Comparison of ENCODE assay signal across 13 cellular contexts in genomic region chr12:54977155-54977554, GRCh38. TPM values are rescaled to one million over a fixed set of nuclear protein-coding genes. Genes with fewer than 3 reads are reported as not detected.
A peak's percentile ranks its signal among the peaks of the same experiment; 100 is the strongest.
DNase-seq lines count a peak whose midpoint lies in the region; ATAC-seq, FAIRE-seq and TF ChIP-seq lines count a peak whose summit lies in the region.
"Had no signal": no experiment of that assay in that cellular context is flagged by ENCODE, and none has a peak within 500 bp of the region (broad histone marks: within the 10 kb centered on the region; RNA-seq: fewer than 3 reads in every experiment).

No MANE protein-coding gene starts in this region.

- H3K4me1 ChIP-seq in endodermal cell (ENCODE audit: control insufficient read depth, insufficient read depth, low read length), result no peaks in the 10 kb centered on the region
- H3K4me1 ChIP-seq: Peyer's patch, prostate gland had no signal

- H3K4me3 ChIP-seq in AG09309 (ENCODE audit: control insufficient read depth, low read depth, low read length) (no peak overlapping the region), endodermal cell (ENCODE audit: low read length) (no peak overlapping the region)
- H3K4me3 ChIP-seq: Peyer's patch, prostate gland had no signal

- TF ChIP-seq POLR2A in GM12892 (IDR thresholded peaks at IDR 0.05; ENCODE audit: low read depth, low read length), result no peak

- 59 to 76% methylated on average over 3 of the region's 3 CpGs for WGBS in endodermal cell (ENCODE audit: insufficient coverage in 1 of 2, insufficient read length in 1 of 2), 2 experiments

- H3K36me3 Mint-ChIP-seq in HFFc6 (ENCODE audit: low read depth), result no peaks in the 10 kb centered on the region
- peaks cover 41% of the 10 kb centered on the region for H3K36me3 Mint-ChIP-seq in memory B cell
- H3K36me3 Mint-ChIP-seq in endodermal cell (ENCODE audit: low read depth), result no peaks in the 10 kb centered on the region

- no peak for FAIRE-seq in GM12892 (lab: Jason Lieb, UNC)

- H3K4me3 Mint-ChIP-seq in HFFc6, result no peak overlapping the region
- H3K4me3 Mint-ChIP-seq in memory B cell, result no peak overlapping the region
- H3K4me3 Mint-ChIP-seq in endodermal cell, result no peak overlapping the region
- H3K4me3 Mint-ChIP-seq: dendritic cell treated with granulocyte-macrophage colony-stimulating factor and Interleukin-4, amounts not matched to agents 40 ng/mL and 50 ng/mL, for 4 days had no signal

- H3K27me3 ChIP-seq in endodermal cell (ENCODE audit: control insufficient read depth, insufficient read depth, low read length, poor library complexity, severe bottlenecking), result no peaks in the 10 kb centered on the region
- H3K27me3 ChIP-seq: Peyer's patch had no signal

- H3K4me1 Mint-ChIP-seq in HFFc6 (ENCODE audit: low read depth) (peaks cover 15% of the 10 kb centered on the region), memory B cell (peaks cover 19% of the 10 kb centered on the region), endodermal cell (peaks cover 10% of the 10 kb centered on the region)

- no peaks in the 10 kb centered on the region for H3K9me3 ChIP-seq in endodermal cell (ENCODE audit: control insufficient read depth, low read length)
- H3K9me3 ChIP-seq: Peyer's patch, prostate gland had no signal

- H3K9me3 Mint-ChIP-seq in HFFc6 (no peaks in the 10 kb centered on the region), memory B cell (no peaks in the 10 kb centered on the region), endodermal cell (no peaks in the 10 kb centered on the region)
- H3K9me3 Mint-ChIP-seq: dendritic cell treated with granulocyte-macrophage colony-stimulating factor and Interleukin-4, amounts not matched to agents 40 ng/mL and 50 ng/mL, for 4 days had no signal

- peak overlapping the region; percentile 42 for H3K27ac ChIP-seq in angular gyrus (ENCODE audit: low read depth, low read length)
- no peak overlapping the region for H3K27ac ChIP-seq in endodermal cell (ENCODE audit: low read depth, low read length)
- H3K27ac ChIP-seq: Peyer's patch, prostate gland had no signal

- peaks cover 9% of the 10 kb centered on the region for H3K27me3 Mint-ChIP-seq in HFFc6 (ENCODE audit: insufficient read depth)
- H3K27me3 Mint-ChIP-seq in memory B cell, result no peaks in the 10 kb centered on the region
- peaks cover 2% of the 10 kb centered on the region for H3K27me3 Mint-ChIP-seq in endodermal cell (ENCODE audit: insufficient read depth)

- ATAC-seq in memory B cell (ENCODE audit: low read depth) (no peak), GM19452 (IDR thresholded peaks at IDR 0.05; ENCODE audit: unreplicated experiment) (no peak)

- H3K27ac Mint-ChIP-seq in HFFc6 (peak overlapping the region; percentile 85), memory B cell (peak overlapping the region; percentile 25), endodermal cell (no peak overlapping the region)
- H3K27ac Mint-ChIP-seq: dendritic cell treated with granulocyte-macrophage colony-stimulating factor and Interleukin-4, amounts not matched to agents 40 ng/mL and 50 ng/mL, for 4 days had no signal

- H3K9ac ChIP-seq in endodermal cell (ENCODE audit: extremely low read depth, low read length, poor library complexity, severe bottlenecking), result no peak overlapping the region

- DNase-seq in AG09309 (ENCODE audit: low read depth) (peak; percentile 21), HFFc6 (peak; percentile 81), memory B cell (ENCODE audit: low spot score in 2 of 2) (no peak), NCI-H2107 treated with DMSO at 0.1 percent for 48 hours (lab: John Stamatoyannopoulos, UW; ENCODE audit: unreplicated experiment) (no peak), GM12892 (ENCODE audit: insufficient read length) (no peak), endodermal cell (no peak)
- DNase-seq: activated CD4-positive, alpha-beta T cell treated with anti-CD3 and anti-CD28 coated beads, Interleukin-2, amount 50 U/mL, for 1 hour; DMS 273 treated with DMSO at 0.1 percent for 48 hours; Peyer's patch had no signal

- no peak for TF ChIP-seq CTCF in AG09309 (IDR thresholded peaks at IDR 0.05; ENCODE audit: control insufficient read depth, insufficient read depth, low read depth, low read length, missing control alignments)
- TF ChIP-seq CTCF in HFFc6 (IDR thresholded peaks at IDR 0.05), result no peak
- no peak for TF ChIP-seq CTCF in endodermal cell (conservative IDR thresholded peaks at IDR 0.05)

- H3K36me3 ChIP-seq in endodermal cell (ENCODE audit: control insufficient read depth, insufficient read depth, low read length), result no peaks in the 10 kb centered on the region
- H3K36me3 ChIP-seq: Peyer's patch, prostate gland had no signal

RNA-seq across cellular contexts. Expression of gene TESPA1, which starts 7.4 kb away (rescaled TPM):
- total RNA-seq in HFFc6 (2021; fragmentation: NEBNext Ultra II Directional; extraction: Animal tissue kit (Norgen Biotek cat#: 25700)), result not detected
- 26.7 TPM for polyA plus RNA-seq in GM12892 (2012; ENCODE audit: missing spikeins)
- total RNA-seq in endodermal cell, result not detected
- polyA plus RNA-seq in endodermal cell (2013, experiment 1 of 2), result not detected
- polyA plus RNA-seq in endodermal cell (2013, experiment 2 of 2), result not detected

RNA-seq across cellular contexts. Expression of gene NEUROD4, which starts 42.6 kb away (rescaled TPM):
- total RNA-seq in HFFc6 (2021; fragmentation: NEBNext Ultra II Directional; extraction: Animal tissue kit (Norgen Biotek cat#: 25700)), result not detected
- polyA plus RNA-seq in GM12892 (2012; ENCODE audit: missing spikeins), result not detected
- total RNA-seq in endodermal cell, result not detected
- 15.1 TPM for polyA plus RNA-seq in endodermal cell (2013, experiment 1 of 2)
- polyA plus RNA-seq in endodermal cell (2013, experiment 2 of 2), result 10.4 TPM
- total RNA-seq: Peyer's patch had no signal

Comparison
In these comparisons a context has a peak if more than half of its experiments do, and no peak if none do; other contexts are left out.
1. DNase-seq: peak in AG09309 (single experiment) and HFFc6 (single experiment); none in memory B cell (0 of 2), NCI-H2107 treated with DMSO at 0.1 percent for 48 hours (single experiment), GM12892 (single experiment) and endodermal cell (single experiment).